In the genomic region with DNA sequence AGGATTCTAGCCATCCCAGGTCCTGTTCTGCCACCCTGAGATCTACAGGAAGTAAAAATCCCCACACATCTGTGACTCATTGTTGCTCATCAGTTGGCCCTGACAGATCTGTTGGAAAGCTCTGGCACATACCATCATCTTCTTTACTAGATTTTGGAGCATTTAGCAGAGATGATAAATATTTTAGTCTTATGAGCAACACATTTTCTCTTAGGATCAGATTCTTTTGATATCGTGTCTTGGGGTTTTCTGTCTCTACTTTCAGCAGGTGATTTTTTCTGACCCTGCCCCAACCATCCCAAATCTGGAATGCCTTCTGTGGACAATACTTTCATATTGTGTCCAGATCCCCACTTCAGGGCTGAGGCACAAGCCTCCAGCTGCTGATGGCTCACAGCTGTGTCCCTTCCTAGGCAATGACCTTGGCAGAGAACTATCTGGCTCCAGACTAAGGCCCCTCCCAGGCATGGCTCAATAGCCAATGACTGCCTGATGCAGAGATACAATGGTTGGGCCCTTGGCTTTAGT, we compare ENCODE assay signal across 1 cellular context.
TF ChIP-seq lines count a peak whose summit lies in the region.

No MANE protein-coding gene starts in this region.

TF ChIP-seq in K562, 482 proteins besides CTCF, POLR2A, EP300 and RAD21 (continued from another document):
- TF ChIP-seq, protein P1, sequence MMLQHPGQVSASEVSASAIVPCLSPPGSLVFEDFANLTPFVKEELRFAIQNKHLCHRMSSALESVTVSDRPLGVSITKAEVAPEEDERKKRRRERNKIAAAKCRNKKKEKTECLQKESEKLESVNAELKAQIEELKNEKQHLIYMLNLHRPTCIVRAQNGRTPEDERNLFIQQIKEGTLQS (IDR thresholded peaks at IDR 0.05): 0 out of 2 replicates have a peak, but pooled peaks have one; percentile 35
- TF ChIP-seq, protein P1 (CRISPR knock-in tag; conservative IDR thresholded peaks at IDR 0.05): no peak
- TF ChIP-seq GATA2 (CRISPR knock-in tag; IDR thresholded peaks at IDR 0.05): no peak
TF ChIP-seq in K562: peak in this region for 3.
